8 cellular contexts compared by ENCODE assay signal in genomic region chrX:87299563-87300160, GRCh38.
DNase-seq lines count a peak whose midpoint lies in the region; ATAC-seq and TF ChIP-seq lines count a peak whose summit lies in the region.

No MANE protein-coding gene starts in this region.

- no peak overlapping the region for H3K27ac Mint-ChIP-seq in progenitor cell of endocrine pancreas
- H3K27ac Mint-ChIP-seq in activated naive CD8-positive, alpha-beta T cell treated with anti-CD3 and anti-CD28 coated beads, Interleukin-2, amount 50 U/mL, for 24 hours = no peak overlapping the region

- H3K4me3 Mint-ChIP-seq in progenitor cell of endocrine pancreas (ENCODE audit: low read depth) = no peak overlapping the region
- H3K4me3 Mint-ChIP-seq in activated naive CD8-positive, alpha-beta T cell treated with anti-CD3 and anti-CD28 coated beads, Interleukin-2, amount 50 U/mL, for 24 hours = no peak overlapping the region

- no peak for ATAC-seq in mucosa of descending colon
- ATAC-seq in activated naive CD8-positive, alpha-beta T cell treated with anti-CD3 and anti-CD28 coated beads, Interleukin-2, amount 50 U/mL, for 24 hours = no peak

- DNase-seq in NCI-H2171 (lab: John Stamatoyannopoulos, UW) = peak; percentile 0
- DNase-seq in NCI-H2171 treated with DMSO at 0.1 percent for 48 hours (lab: John Stamatoyannopoulos, UW) = no peak
- peak; percentile 6 for DNase-seq in M059J (ENCODE audit: low read depth)
- DNase-seq in colonic mucosa = no peak
- no peak for DNase-seq in progenitor cell of endocrine pancreas (ENCODE audit: low spot score, unreplicated experiment)
- no peak for DNase-seq in mucosa of descending colon
- no peak for DNase-seq in activated naive CD8-positive, alpha-beta T cell treated with anti-CD3 and anti-CD28 coated beads, Interleukin-2, amount 50 U/mL, for 24 hours
- no peak for DNase-seq in HuH-7.5 (ENCODE audit: low spot score)

- H3K27me3 ChIP-seq in colonic mucosa = no peaks in the 10 kb centered on the region

- H3K9me3 ChIP-seq in colonic mucosa (no peaks in the 10 kb centered on the region), mucosa of descending colon (no peaks in the 10 kb centered on the region)

- no peaks in the 10 kb centered on the region for H3K4me1 Mint-ChIP-seq in progenitor cell of endocrine pancreas (ENCODE audit: low read depth)
- no peaks in the 10 kb centered on the region for H3K4me1 Mint-ChIP-seq in activated naive CD8-positive, alpha-beta T cell treated with anti-CD3 and anti-CD28 coated beads, Interleukin-2, amount 50 U/mL, for 24 hours

- H3K4me3 ChIP-seq in colonic mucosa (no peak overlapping the region), mucosa of descending colon (no peak overlapping the region)

- H3K9me3 Mint-ChIP-seq in progenitor cell of endocrine pancreas (ENCODE audit: low read depth) = peaks cover 9% of the 10 kb centered on the region
- H3K9me3 Mint-ChIP-seq in activated naive CD8-positive, alpha-beta T cell treated with anti-CD3 and anti-CD28 coated beads, Interleukin-2, amount 50 U/mL, for 24 hours = no peaks in the 10 kb centered on the region

- TF ChIP-seq CTCF in colonic mucosa (IDR thresholded peaks at IDR 0.05) = peak; percentile 41
- peak; percentile 89 for TF ChIP-seq CTCF in progenitor cell of endocrine pancreas (IDR thresholded peaks at IDR 0.05; ENCODE audit: unreplicated experiment)
- no peak for TF ChIP-seq CTCF in mucosa of descending colon (IDR thresholded peaks at IDR 0.05)

- H3K36me3 Mint-ChIP-seq in progenitor cell of endocrine pancreas (ENCODE audit: insufficient read depth) = no peaks in the 10 kb centered on the region
- no peaks in the 10 kb centered on the region for H3K36me3 Mint-ChIP-seq in activated naive CD8-positive, alpha-beta T cell treated with anti-CD3 and anti-CD28 coated beads, Interleukin-2, amount 50 U/mL, for 24 hours (ENCODE audit: low read depth)

- no peak overlapping the region for H3K27ac ChIP-seq in colonic mucosa

- H3K36me3 ChIP-seq in colonic mucosa (no peaks in the 10 kb centered on the region), mucosa of descending colon (ENCODE audit: low read depth) (no peaks in the 10 kb centered on the region)

- no peak overlapping the region for H3K9ac ChIP-seq in colonic mucosa (ENCODE audit: low read depth in 2 of 2, low read length in 2 of 2)

- H3K27me3 Mint-ChIP-seq in progenitor cell of endocrine pancreas = no peaks in the 10 kb centered on the region
- H3K27me3 Mint-ChIP-seq in activated naive CD8-positive, alpha-beta T cell treated with anti-CD3 and anti-CD28 coated beads, Interleukin-2, amount 50 U/mL, for 24 hours = no peaks in the 10 kb centered on the region

- intact Hi-C loops in colonic mucosa (cut with DNase I) = no loop called here
- intact Hi-C loops in mucosa of descending colon (cut with DNase I, micrococcal nuclease) = no loop called here

- no peaks in the 10 kb centered on the region for H3K4me1 ChIP-seq in colonic mucosa
- no peaks in the 10 kb centered on the region for H3K4me1 ChIP-seq in mucosa of descending colon (ENCODE audit: low read depth)

Comparison
In these comparisons a context has a peak if more than half of its experiments do, and no peak if none do; other contexts are left out.
1. DNase-seq: peak in NCI-H2171 (single experiment) and M059J (single experiment); none in NCI-H2171 treated with DMSO at 0.1 percent for 48 hours (single experiment), colonic mucosa (single experiment), progenitor cell of endocrine pancreas (single experiment), mucosa of descending colon (0 of 3), activated naive CD8-positive, alpha-beta T cell treated with anti-CD3 and anti-CD28 coated beads, Interleukin-2, amount 50 U/mL, for 24 hours (single experiment) and HuH-7.5 (single experiment).